Comparison of ENCODE assay signal across 8 cellular contexts in genomic region chr3:15859507-15860013, GRCh38.
DNase-seq lines count a peak whose midpoint lies in the region; ATAC-seq, FAIRE-seq and TF ChIP-seq lines count a peak whose summit lies in the region.

No MANE protein-coding gene starts in this region.

- H3K27ac Mint-ChIP-seq in T-helper 1 cell treated with Interleukin-12 subunit alpha and Interleukin-12 subunit beta and Interleukin-4 antibody, amounts not matched to agents 30 μg/mL and 1 μg/mL, for 36 hours = peak overlapping the region; percentile 92

- no peaks in the 10 kb centered on the region for H3K27me3 ChIP-seq in right cardiac atrium (ENCODE audit: control insufficient read depth, insufficient read depth)

- TF ChIP-seq POLR2A in GM15510 (IDR thresholded peaks at IDR 0.05; ENCODE audit: borderline replicate concordance, extremely low read depth, insufficient read length) = peak; percentile 50

- DNase-seq in NCI-H1417 (lab: John Stamatoyannopoulos, UW) (peak; percentile 85 to 90 (median 88)), right cardiac atrium (peak; percentile 83 to 95 (median 91)), putamen (ENCODE audit: low spot score) (peak; percentile 92), urothelium cell line (ENCODE audit: low spot score) (peak; percentile 93)

- H3K27ac ChIP-seq in angular gyrus (ENCODE audit: low read depth, low read length) = peak overlapping the region; percentile 72
- peak overlapping the region; percentile 9 for H3K27ac ChIP-seq in right cardiac atrium (ENCODE audit: low read length)

- intact Hi-C loops in right cardiac atrium (cut with DNase I) = no loop called here

- WGBS in right cardiac atrium = under 1% methylated on average over 73 of the region's 73 CpGs

- peak overlapping the region; percentile 95 for H3K4me3 Mint-ChIP-seq in T-helper 1 cell treated with Interleukin-12 subunit alpha and Interleukin-12 subunit beta and Interleukin-4 antibody, amounts not matched to agents 30 μg/mL and 1 μg/mL, for 36 hours

- FAIRE-seq in urothelium cell line (lab: Jason Lieb, UNC) = peak; percentile 90

- H3K9me3 Mint-ChIP-seq in T-helper 1 cell treated with Interleukin-12 subunit alpha and Interleukin-12 subunit beta and Interleukin-4 antibody, amounts not matched to agents 30 μg/mL and 1 μg/mL, for 36 hours = no peaks in the 10 kb centered on the region

- ATAC-seq in HG02763 (IDR thresholded peaks at IDR 0.05; ENCODE audit: unreplicated experiment) (peak; percentile 84), right cardiac atrium (peak; percentile 97)

- no peaks in the 10 kb centered on the region for H3K4me1 ChIP-seq in right cardiac atrium (ENCODE audit: control insufficient read depth, insufficient read depth, low read length)

- H3K36me3 Mint-ChIP-seq in T-helper 1 cell treated with Interleukin-12 subunit alpha and Interleukin-12 subunit beta and Interleukin-4 antibody, amounts not matched to agents 30 μg/mL and 1 μg/mL, for 36 hours (ENCODE audit: low read depth) = peaks cover 6% of the 10 kb centered on the region

- H3K27me3 Mint-ChIP-seq in T-helper 1 cell treated with Interleukin-12 subunit alpha and Interleukin-12 subunit beta and Interleukin-4 antibody, amounts not matched to agents 30 μg/mL and 1 μg/mL, for 36 hours (ENCODE audit: low read depth) = peaks cover 18% of the 10 kb centered on the region

- peaks cover 21% of the 10 kb centered on the region for H3K4me1 Mint-ChIP-seq in T-helper 1 cell treated with Interleukin-12 subunit alpha and Interleukin-12 subunit beta and Interleukin-4 antibody, amounts not matched to agents 30 μg/mL and 1 μg/mL, for 36 hours (ENCODE audit: low read depth)

- no peaks in the 10 kb centered on the region for H3K9me3 ChIP-seq in right cardiac atrium (ENCODE audit: control insufficient read depth, low read length)

- peak overlapping the region; percentile 96 for H3K4me3 ChIP-seq in right cardiac atrium (ENCODE audit: low read length)

Comparison
In these comparisons a context has a peak if more than half of its experiments do, and no peak if none do; other contexts are left out.
1. Peak in every context shown above with its lines: DNase-seq, ATAC-seq, H3K4me3 ChIP-seq and H3K27ac ChIP-seq.